1 cellular context compared by ENCODE assay signal in genomic region chr2:24828641-24829040, GRCh38.
TF ChIP-seq lines count a peak whose summit lies in the region.

No MANE protein-coding gene starts in this region.

TF ChIP-seq in endothelial cell of umbilical vein, 7 proteins besides CTCF, POLR2A, EP300 and RAD21 (continued from another document):
- no peak for TF ChIP-seq MAX (IDR thresholded peaks at IDR 0.05; ENCODE audit: insufficient read depth, insufficient read length)
- TF ChIP-seq FOS (IDR thresholded peaks at IDR 0.05; ENCODE audit: borderline replicate concordance, insufficient read depth, low read length): no peak
- TF ChIP-seq EZH2 (IDR thresholded peaks at IDR 0.05; ENCODE audit: borderline replicate concordance, low read depth, low read length, severe bottlenecking): no peak
